Comparison of ENCODE assay signal across 18 cellular contexts in genomic region chr2:195009202-195009601, GRCh38.
A peak's percentile ranks its signal among the peaks of the same experiment; 100 is the strongest.
DNase-seq lines count a peak whose midpoint lies in the region; ATAC-seq and TF ChIP-seq lines count a peak whose summit lies in the region.
"Had no signal": no experiment of that assay in that cellular context is flagged by ENCODE, and none has a peak within 500 bp of the region (broad histone marks: within the 10 kb centered on the region; RNA-seq: fewer than 3 reads in every experiment).

No MANE protein-coding gene starts in this region.

- H3K9ac ChIP-seq in IMR-90 (ENCODE audit: low read depth, low read length), result no peak overlapping the region

- no peaks in the 10 kb centered on the region for H3K9me1 ChIP-seq in IMR-90 (ENCODE audit: insufficient read depth, low read length)

- no peak overlapping the region for H2AK5ac ChIP-seq in IMR-90 (ENCODE audit: low read depth, low read length)

- H3K27ac ChIP-seq in IMR-90 (ENCODE audit: insufficient read depth, low read length) (no peak overlapping the region), PC-9 (no peak overlapping the region), upper lobe of left lung (no peak overlapping the region), thyroid gland (no peak overlapping the region)
- H3K27ac ChIP-seq: coronary artery, esophagus squamous epithelium had no signal

- H4K5ac ChIP-seq in IMR-90 (ENCODE audit: low read depth, low read length), result no peak overlapping the region

- no peaks in the 10 kb centered on the region for H3K27me3 Mint-ChIP-seq in nephron progenitor cell (ENCODE audit: low read depth, poor library complexity)
- H3K27me3 Mint-ChIP-seq: activated CD4-positive, alpha-beta memory T cell treated with anti-CD3 and anti-CD28 coated beads for 36 hours; IgD-negative memory B cell had no signal

- no peak overlapping the region for H4K8ac ChIP-seq in IMR-90 (ENCODE audit: low read depth in 2 of 2, low read length in 2 of 2)

- TF ChIP-seq EP300 in upper lobe of left lung (IDR thresholded peaks at IDR 0.05), result no peak

- no peaks in the 10 kb centered on the region for H3K9me3 Mint-ChIP-seq in nephron progenitor cell
- H3K9me3 Mint-ChIP-seq: activated CD4-positive, alpha-beta memory T cell treated with anti-CD3 and anti-CD28 coated beads for 36 hours; activated T-helper 17 cell treated with anti-CD3 and anti-CD28 coated beads, Interleukin-2, amount 50 U/mL, for 72 hours; IgD-negative memory B cell had no signal

- no peak overlapping the region for H2BK120ac ChIP-seq in IMR-90 (ENCODE audit: low read depth, low read length)

- H3K79me2 ChIP-seq in PC-9 (ENCODE audit: low read depth), result no peaks in the 10 kb centered on the region

- no peaks in the 10 kb centered on the region for H3K9me2 ChIP-seq in PC-9 (ENCODE audit: insufficient read depth)

- no peak overlapping the region for H3K14ac ChIP-seq in IMR-90 (replicated peaks; ENCODE audit: low read depth, low read length)

- POLR2A ChIA-PET in IMR-90 (lab: Charles Lee; ENCODE audit: unreplicated experiment) (no interaction called here), PC-9 (lab: Charles Lee; ENCODE audit: unreplicated experiment) (no interaction called here)

- no peak overlapping the region for H3K4me3 ChIP-seq in IMR-90 (ENCODE audit: insufficient read depth, low read depth, low read length)
- H3K4me3 ChIP-seq in PC-9, result no peak overlapping the region
- no peak overlapping the region for H3K4me3 ChIP-seq in upper lobe of left lung
- H3K4me3 ChIP-seq in thyroid gland (replicated peaks in 1 of 3), result no peak overlapping the region
- H3K4me3 ChIP-seq: coronary artery, esophagus squamous epithelium had no signal

- no peaks in the 10 kb centered on the region for H3K4me1 ChIP-seq in IMR-90 (ENCODE audit: control insufficient read depth, insufficient read depth, low read length)
- no peaks in the 10 kb centered on the region for H3K4me1 ChIP-seq in PC-9 (replicated peaks; ENCODE audit: insufficient read depth)
- peaks cover 0 to 3% (median 0%) of the 10 kb centered on the region in 4 donors for H3K4me1 ChIP-seq in upper lobe of left lung
- H3K4me1 ChIP-seq in thyroid gland, result no peaks in the 10 kb centered on the region
- H3K4me1 ChIP-seq: esophagus squamous epithelium had no signal

- H3K36me3 ChIP-seq in IMR-90 (ENCODE audit: control insufficient read depth, insufficient read depth, low read length) (no peaks in the 10 kb centered on the region), PC-9 (ENCODE audit: low read depth) (no peaks in the 10 kb centered on the region), upper lobe of left lung (no peaks in the 10 kb centered on the region), thyroid gland (no peaks in the 10 kb centered on the region)
- H3K36me3 ChIP-seq: esophagus squamous epithelium had no signal

- in situ Hi-C loops in IMR-90 (cut with MboI; ENCODE audit: low sequenced_read_pairs), result no loop called here

- no peak overlapping the region for H2BK15ac ChIP-seq in IMR-90 (ENCODE audit: low read depth, low read length)

- no peak overlapping the region for H3K18ac ChIP-seq in IMR-90 (ENCODE audit: low read depth, low read length)

- intact Hi-C loops in IMR-90 (cut with micrococcal nuclease), result no loop called here
- intact Hi-C loops in PC-9 (cut with micrococcal nuclease; ENCODE audit: unreplicated experiment), result no loop called here
- intact Hi-C loops in thyroid gland (cut with DNase I), result no loop called here

- H3K4ac ChIP-seq in IMR-90 (ENCODE audit: low read depth, low read length), result no peak overlapping the region

- no peak for TF ChIP-seq RAD21 in IMR-90 (IDR thresholded peaks at IDR 0.05; ENCODE audit: low read length)

- no peak overlapping the region for H4K91ac ChIP-seq in IMR-90 (ENCODE audit: insufficient read depth, low read depth, low read length)

- no TSS peak for BruUV-seq in IMR-90 (replicated peaks; lab: Mats Ljungman, UMichigan)
- BruUV-seq in PC-9 (replicated peaks; lab: Mats Ljungman, UMichigan), result no TSS peak

- H3K4me2 ChIP-seq in IMR-90 (ENCODE audit: low read depth, low read length), result no peak overlapping the region
- no peak overlapping the region for H3K4me2 ChIP-seq in PC-9

- no peak overlapping the region for H2BK20ac ChIP-seq in IMR-90 (ENCODE audit: low read depth, low read length)

- WGBS in IMR-90 (ENCODE audit: extremely low coverage in 2 of 2, insufficient read length in 1 of 2), 2 experiments, result no CpG with 5 or more reads among the region's 8 CpGs
- WGBS in upper lobe of left lung, 2 donors, result 68 to 75% methylated on average over 8 of the region's 8 CpGs
- WGBS in thyroid gland, 2 donors, result 74 to 75% methylated on average over 8 of the region's 8 CpGs

- peaks cover 46% of the 10 kb centered on the region for H3K4me1 Mint-ChIP-seq in nephron progenitor cell
- H3K4me1 Mint-ChIP-seq: activated T-helper 17 cell treated with anti-CD3 and anti-CD28 coated beads, Interleukin-2, amount 50 U/mL, for 72 hours; IgD-negative memory B cell; immature natural killer cell had no signal

- no peak overlapping the region for H2AK9ac ChIP-seq in IMR-90 (replicated peaks; ENCODE audit: low read depth, low read length, poor library complexity)

- H3F3A ChIP-seq in PC-9 (ENCODE audit: insufficient read depth, low read depth), result no peaks in the 10 kb centered on the region

- no peaks in the 10 kb centered on the region for H3K27me3 ChIP-seq in IMR-90 (ENCODE audit: control insufficient read depth, insufficient read depth, low read length)
- H3K27me3 ChIP-seq in PC-9 (ENCODE audit: insufficient read depth, low read depth), result no peaks in the 10 kb centered on the region
- no peaks in the 10 kb centered on the region for H3K27me3 ChIP-seq in upper lobe of left lung
- H3K27me3 ChIP-seq in thyroid gland, result no peaks in the 10 kb centered on the region
- H3K27me3 ChIP-seq: esophagus squamous epithelium had no signal

- CTCF ChIA-PET in IMR-90 (lab: Yijun Ruan, JAX), result no interaction called here
- CTCF ChIA-PET in PC-9 (lab: Charles Lee), result no interaction called here

- ATAC-seq in IMR-90 (ENCODE audit: low read depth) (no peak), upper lobe of left lung (ENCODE audit: low FRiP score in 2 of 2) (no peak)
- ATAC-seq: activated T-helper 17 cell treated with anti-CD3 and anti-CD28 coated beads, Interleukin-2, amount 50 U/mL, for 72 hours had no signal

- no peak overlapping the region for H3K4me3 Mint-ChIP-seq in nephron progenitor cell
- H3K4me3 Mint-ChIP-seq: activated CD4-positive, alpha-beta memory T cell treated with anti-CD3 and anti-CD28 coated beads for 36 hours; activated T-helper 17 cell treated with anti-CD3 and anti-CD28 coated beads, Interleukin-2, amount 50 U/mL, for 72 hours; IgD-negative memory B cell; immature natural killer cell had no signal

- H3K9me3 ChIP-seq in IMR-90 (ENCODE audit: control insufficient read depth, insufficient read depth, low read length) (no peaks in the 10 kb centered on the region), PC-9 (ENCODE audit: insufficient read depth, low read depth) (no peaks in the 10 kb centered on the region), upper lobe of left lung (no peaks in the 10 kb centered on the region), thyroid gland (no peaks in the 10 kb centered on the region)
- H3K9me3 ChIP-seq: esophagus squamous epithelium had no signal

- no peaks in the 10 kb centered on the region for H3K36me3 Mint-ChIP-seq in nephron progenitor cell (ENCODE audit: low read depth)
- H3K36me3 Mint-ChIP-seq: activated CD4-positive, alpha-beta memory T cell treated with anti-CD3 and anti-CD28 coated beads for 36 hours; IgD-negative memory B cell; immature natural killer cell had no signal

- H2BK5ac ChIP-seq in IMR-90 (ENCODE audit: low read depth, low read length, poor library complexity, severe bottlenecking), result no peak overlapping the region

- DNase-seq in Ammon's horn (ENCODE audit: low spot score) (peak; percentile 61), IMR-90 (peak; percentile 0), anterior cingulate cortex (lab: John Stamatoyannopoulos, UW) (peak in 30 of 58 donors; percentile 1 to 78 (median 26)), nephron progenitor cell (no peak), PC-9 (no peak), upper lobe of left lung (no peak), NCI-H1417 (lab: John Stamatoyannopoulos, UW) (no peak), thyroid gland (no peak)
- DNase-seq: activated CD4-positive, alpha-beta memory T cell treated with anti-CD3 and anti-CD28 coated beads for 36 hours; AML-193; DMS53; esophagus squamous epithelium; immature natural killer cell; NCI-H2029; SIG-M5 had no signal

- no peak overlapping the region for H3K23ac ChIP-seq in IMR-90 (ENCODE audit: low read depth, low read length)

- H4K20me1 ChIP-seq in IMR-90 (ENCODE audit: insufficient read depth, low read length) (no peaks in the 10 kb centered on the region), PC-9 (ENCODE audit: insufficient read depth) (no peaks in the 10 kb centered on the region)

- no peak for TF ChIP-seq POLR2A in IMR-90 (IDR thresholded peaks at IDR 0.05; ENCODE audit: low read depth, low read length)
- TF ChIP-seq POLR2A in upper lobe of left lung (IDR thresholded peaks at IDR 0.05), result no peak
- no peak for TF ChIP-seq POLR2A in thyroid gland (IDR thresholded peaks at IDR 0.05)

- peak overlapping the region; percentile 73 for H3K27ac Mint-ChIP-seq in nephron progenitor cell
- H3K27ac Mint-ChIP-seq: activated CD4-positive, alpha-beta memory T cell treated with anti-CD3 and anti-CD28 coated beads for 36 hours; activated T-helper 17 cell treated with anti-CD3 and anti-CD28 coated beads, Interleukin-2, amount 50 U/mL, for 72 hours; IgD-negative memory B cell; immature natural killer cell had no signal

- no peak overlapping the region for H3K56ac ChIP-seq in IMR-90 (ENCODE audit: extremely low read depth, insufficient read depth, low read length)

- TF ChIP-seq CTCF in IMR-90 (conservative IDR thresholded peaks at IDR 0.05; ENCODE audit: low read depth, low read length) (no peak), nephron progenitor cell (IDR thresholded peaks at IDR 0.05) (no peak), PC-9 (conservative IDR thresholded peaks at IDR 0.05) (no peak), upper lobe of left lung (IDR thresholded peaks at IDR 0.05) (no peak), thyroid gland (IDR thresholded peaks at IDR 0.05) (no peak)

- H2AFZ ChIP-seq in IMR-90 (replicated peaks; ENCODE audit: low read length, poor library complexity) (peak overlapping the region; percentile 14), PC-9 (no peak overlapping the region)

- H3K79me1 ChIP-seq in IMR-90 (ENCODE audit: low read depth in 1 of 2, low read length in 2 of 2), result no peaks in the 10 kb centered on the region

- dilution Hi-C loops in IMR-90 (cut with HindIII; ENCODE audit: low sequenced_read_pairs, unreplicated experiment), result no loop called here

TF ChIP-seq in IMR-90, 13 proteins besides CTCF, POLR2A, EP300 and RAD21:
- TF ChIP-seq CHD1 (IDR thresholded peaks at IDR 0.05; ENCODE audit: low read depth, low read length), result no peak

Comparison
In these comparisons a context has a peak if more than half of its experiments do, and no peak if none do; other contexts are left out.
1. DNase-seq: peak in Ammon's horn (single experiment), IMR-90 (single experiment) and anterior cingulate cortex (30 of 58); none in nephron progenitor cell (single experiment), PC-9 (0 of 2), upper lobe of left lung (0 of 2), NCI-H1417 (0 of 3) and thyroid gland (0 of 2).